Comparison of ENCODE assay signal across 1 cellular context in genomic region chr6:34664270-34664971, GRCh38.
TF ChIP-seq lines count a peak whose summit lies in the region.

No MANE protein-coding gene starts in this region.

TF ChIP-seq in GM23338, 12 proteins besides CTCF, POLR2A, EP300 and RAD21 (continued from another document):
- TF ChIP-seq ZNF462 (CRISPR knock-in tag; IDR thresholded peaks at IDR 0.05), result no peak
- no peak for TF ChIP-seq CREB1 (CRISPR knock-in tag; IDR thresholded peaks at IDR 0.05; ENCODE audit: low read depth)
- TF ChIP-seq POLR2AphosphoS5 (IDR thresholded peaks at IDR 0.05; ENCODE audit: low read depth), result no peak
- TF ChIP-seq ETS1 (IDR thresholded peaks at IDR 0.05), result no peak
- TF ChIP-seq ZNF331 (CRISPR knock-in tag; IDR thresholded peaks at IDR 0.05; ENCODE audit: low read depth), result no peak
- no peak for TF ChIP-seq REST (IDR thresholded peaks at IDR 0.05; ENCODE audit: unreplicated experiment)
- TF ChIP-seq STAT1 (IDR thresholded peaks at IDR 0.05; ENCODE audit: unreplicated experiment), result no peak
- no peak for TF ChIP-seq ZNF114 (CRISPR knock-in tag; IDR thresholded peaks at IDR 0.05)
- TF ChIP-seq EZH2phosphoT487 (IDR thresholded peaks at IDR 0.05; ENCODE audit: unreplicated experiment), result no peak
- no peak for TF ChIP-seq JUNB (IDR thresholded peaks at IDR 0.05; ENCODE audit: unreplicated experiment)
